9 cellular contexts compared by ENCODE assay signal in the genomic region with DNA sequence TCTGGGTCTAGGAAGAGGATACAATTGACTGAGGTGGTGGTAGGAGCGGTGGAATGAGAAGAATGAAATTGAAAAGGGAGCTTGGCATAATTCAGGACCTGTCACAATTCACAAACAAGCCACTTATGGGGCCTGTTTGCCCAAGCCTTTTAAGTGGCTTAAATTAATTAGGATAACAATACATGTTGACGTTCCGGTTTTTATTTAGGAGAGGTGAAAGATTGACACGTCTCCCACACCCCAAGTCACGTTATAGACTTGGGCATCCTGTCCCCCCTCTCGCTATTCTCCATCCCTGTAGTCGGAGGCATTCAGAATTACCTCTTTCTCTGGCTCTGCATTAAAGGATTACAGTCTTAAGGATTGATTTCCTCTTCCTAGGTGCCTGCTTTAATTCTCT. TPM values are rescaled to one million over a fixed set of nuclear protein-coding genes. Genes with fewer than 3 reads are reported as not detected.
A peak's percentile ranks its signal among the peaks of the same experiment; 100 is the strongest.
DNase-seq lines count a peak whose midpoint lies in the region; ATAC-seq, FAIRE-seq and TF ChIP-seq lines count a peak whose summit lies in the region.
"Had no signal": no experiment of that assay in that cellular context is flagged by ENCODE, and none has a peak within 500 bp of the region (broad histone marks: within the 10 kb centered on the region; RNA-seq: fewer than 3 reads in every experiment).

No MANE protein-coding gene starts in this region.

- no peak for FAIRE-seq in HepG2 (lab: Jason Lieb, UNC)

- POLR2A ChIA-PET in HepG2 (lab: Yijun Ruan, JAX): no interaction called here

- intact Hi-C loops in HepG2 (cut with micrococcal nuclease; ENCODE audit: unreplicated experiment): no loop called here

- no peak for ATAC-seq in activated CD8-positive, alpha-beta memory T cell treated with anti-CD3 and anti-CD28 coated beads, Interleukin-2, amount 10 ng/mL, durations not matched to agents 7 days and 5 days
- no peak for ATAC-seq in activated T-helper 17 cell treated with anti-CD3 and anti-CD28 coated beads, Interleukin-2, amount 50 U/mL, for 72 hours (replicated peaks)
- ATAC-seq in HepG2 (no peak), GM18498 (IDR thresholded peaks at IDR 0.05; ENCODE audit: unreplicated experiment) (no peak), GM21360 (IDR thresholded peaks at IDR 0.05; ENCODE audit: unreplicated experiment) (no peak), HG03521 (IDR thresholded peaks at IDR 0.05; ENCODE audit: unreplicated experiment) (no peak)

- peaks cover 0 to 5% of the 10 kb centered on the region in 2 experiments; a peak in 1 of 5 replicates for H3K36me3 ChIP-seq in HepG2 (replicated peaks in 1 of 2; ENCODE audit: control insufficient read depth in 1 of 2, insufficient read depth in 2 of 2, low read length in 2 of 2)
- H3K36me3 ChIP-seq in suprapubic skin: peaks cover 21% of the 10 kb centered on the region

- H3K4me1 ChIP-seq in HepG2 (ENCODE audit: insufficient read depth, low read length): peaks cover 16% of the 10 kb centered on the region
- H3K4me1 ChIP-seq in suprapubic skin: peaks cover 18% of the 10 kb centered on the region

- DNase-seq in activated CD8-positive, alpha-beta memory T cell treated with anti-CD3 and anti-CD28 coated beads, Interleukin-2, amount 10 ng/mL, durations not matched to agents 7 days and 5 days: no peak
- no peak for DNase-seq in activated CD8-positive, alpha-beta memory T cell treated with anti-CD3 and anti-CD28 coated beads for 24 hours
- DNase-seq in HepG2 (ENCODE audit: low spot score) (no peak), suprapubic skin (ENCODE audit: low spot score in 2 of 2) (no peak)

- H4K20me1 ChIP-seq in HepG2 (ENCODE audit: insufficient read depth, low read length): no peaks in the 10 kb centered on the region

- peak overlapping the region; percentile 83 for H2AFZ ChIP-seq in HepG2 (ENCODE audit: low read length)

- H3K4me3 ChIP-seq in HepG2 (replicated peaks in 1 of 3; ENCODE audit: insufficient read depth in 1 of 3, low read depth in 2 of 3, low read length in 3 of 3) (peak overlapping the region; percentile 64 to 76 (median 70); a peak in 4 of 6 replicates), suprapubic skin (peak overlapping the region; percentile 85)

- no peaks in the 10 kb centered on the region for H3K79me2 ChIP-seq in HepG2 (ENCODE audit: insufficient read depth, low read length)

- H3K4me3 Mint-ChIP-seq in activated CD8-positive, alpha-beta memory T cell treated with anti-CD3 and anti-CD28 coated beads, Interleukin-2, amount 10 ng/mL, durations not matched to agents 7 days and 5 days: peak overlapping the region; percentile 87
- peak overlapping the region; percentile 87 for H3K4me3 Mint-ChIP-seq in activated T-helper 17 cell treated with anti-CD3 and anti-CD28 coated beads, Interleukin-2, amount 50 U/mL, for 72 hours

- H3K4me1 Mint-ChIP-seq in activated CD8-positive, alpha-beta memory T cell treated with anti-CD3 and anti-CD28 coated beads, Interleukin-2, amount 10 ng/mL, durations not matched to agents 7 days and 5 days: peaks cover 24% of the 10 kb centered on the region
- peaks cover 5% of the 10 kb centered on the region for H3K4me1 Mint-ChIP-seq in activated T-helper 17 cell treated with anti-CD3 and anti-CD28 coated beads, Interleukin-2, amount 50 U/mL, for 72 hours

- in situ Hi-C loops in HepG2 (cut with HindIII; ENCODE audit: extremely low pct_ligation_motif_present, low pct_unique_long_range_greater_than_20kb): no loop called here

- no peak overlapping the region for H3K27ac ChIP-seq in HepG2 (ENCODE audit: extremely low read length, insufficient read depth, low read length)
- no peak overlapping the region for H3K27ac ChIP-seq in suprapubic skin

- H3K4me2 ChIP-seq in HepG2 (ENCODE audit: low read depth, low read length): peak overlapping the region; percentile 87

- no peaks in the 10 kb centered on the region for H3K36me3 Mint-ChIP-seq in activated CD8-positive, alpha-beta memory T cell treated with anti-CD3 and anti-CD28 coated beads, Interleukin-2, amount 10 ng/mL, durations not matched to agents 7 days and 5 days
- H3K36me3 Mint-ChIP-seq in activated T-helper 17 cell treated with anti-CD3 and anti-CD28 coated beads, Interleukin-2, amount 50 U/mL, for 72 hours (ENCODE audit: low read depth): peaks cover 22% of the 10 kb centered on the region

- WGBS in HepG2 (ENCODE audit: low lambda C conversion rate): 70% methylated on average over 7 of the region's 7 CpGs
- WGBS in suprapubic skin: 65% methylated on average over 7 of the region's 7 CpGs

- H3K27me3 ChIP-seq in HepG2 (ENCODE audit: control insufficient read depth in 1 of 2, insufficient read depth in 2 of 2, low read length in 2 of 2) (peaks cover 1 to 3% of the 10 kb centered on the region in 2 experiments; a peak in 2 of 5 replicates), suprapubic skin (no peaks in the 10 kb centered on the region)

- no peak overlapping the region for H3K9ac ChIP-seq in HepG2 (ENCODE audit: insufficient read depth, low read depth, low read length)

- CTCF ChIA-PET in activated CD8-positive, alpha-beta memory T cell treated with anti-CD3 and anti-CD28 coated beads, Interleukin-2, amount 10 ng/mL, durations not matched to agents 7 days and 5 days (lab: Charles Lee): interaction anchor here (2.1 to 18.9 kb wide), 4 partner anchors 15 to 52 kb away, joined by 10 to 270 read pairs (median 14); partner anchors contain the start of gene ATP5MC2
- CTCF ChIA-PET in HepG2 (lab: Yijun Ruan, JAX; ENCODE audit: low intra/inter-chr PET ratio, low total read pairs): interaction anchor here (0.6 kb wide), 1 partner anchor 13 kb away, joined by 3 read pairs; no protein-coding TSS in a partner anchor

- H3K9me3 ChIP-seq in HepG2 (ENCODE audit: low read length): no peaks in the 10 kb centered on the region
- no peaks in the 10 kb centered on the region for H3K9me3 ChIP-seq in suprapubic skin

- TF ChIP-seq EP300 in HepG2 (IDR thresholded peaks at IDR 0.05; ENCODE audit: low read depth in 2 of 2, low read length in 2 of 2): no peak
- no peak for TF ChIP-seq EP300 in HepG2 (CRISPR knock-in tag; IDR thresholded peaks at IDR 0.05; ENCODE audit: borderline replicate concordance)
- TF ChIP-seq EP300 in suprapubic skin (IDR thresholded peaks at IDR 0.05): no peak

- no peaks in the 10 kb centered on the region for H3K9me3 Mint-ChIP-seq in activated CD8-positive, alpha-beta memory T cell treated with anti-CD3 and anti-CD28 coated beads, Interleukin-2, amount 10 ng/mL, durations not matched to agents 7 days and 5 days (ENCODE audit: low read depth)
- H3K9me3 Mint-ChIP-seq in activated T-helper 17 cell treated with anti-CD3 and anti-CD28 coated beads, Interleukin-2, amount 50 U/mL, for 72 hours: no peaks in the 10 kb centered on the region

- TF ChIP-seq CTCF in HepG2 (CRISPR knock-in tag; IDR thresholded peaks at IDR 0.05): no peak
- no peak for TF ChIP-seq CTCF in suprapubic skin (IDR thresholded peaks at IDR 0.05)

- no TSS peak for BruUV-seq in HepG2 (replicated peaks; lab: Mats Ljungman, UMichigan)

- H3K27ac Mint-ChIP-seq in activated CD8-positive, alpha-beta memory T cell treated with anti-CD3 and anti-CD28 coated beads, Interleukin-2, amount 10 ng/mL, durations not matched to agents 7 days and 5 days: peak overlapping the region; percentile 90
- H3K27ac Mint-ChIP-seq in activated T-helper 17 cell treated with anti-CD3 and anti-CD28 coated beads, Interleukin-2, amount 50 U/mL, for 72 hours: peak overlapping the region; percentile 87

- peaks cover 6% of the 10 kb centered on the region for H3K27me3 Mint-ChIP-seq in activated CD8-positive, alpha-beta memory T cell treated with anti-CD3 and anti-CD28 coated beads, Interleukin-2, amount 10 ng/mL, durations not matched to agents 7 days and 5 days
- no peaks in the 10 kb centered on the region for H3K27me3 Mint-ChIP-seq in activated T-helper 17 cell treated with anti-CD3 and anti-CD28 coated beads, Interleukin-2, amount 50 U/mL, for 72 hours

- TF ChIP-seq POLR2A in HepG2 (IDR thresholded peaks at IDR 0.05; ENCODE audit: insufficient read depth in 1 of 2, low read depth in 2 of 2, low read length in 2 of 2): no peak
- no peak for TF ChIP-seq POLR2A in suprapubic skin (IDR thresholded peaks at IDR 0.05)

- no peak for TF ChIP-seq RAD21 in HepG2 (CRISPR knock-in tag; IDR thresholded peaks at IDR 0.05)

RNA-seq across cellular contexts. Expression of gene CALCOCO1, which starts 1.0 kb away (rescaled TPM):
- 10 to 100 TPM; 39.0 to 40.0 TPM for total RNA-seq in activated CD8-positive, alpha-beta memory T cell treated with anti-CD3 and anti-CD28 coated beads, Interleukin-2, amount 10 ng/mL, durations not matched to agents 7 days and 5 days
- total RNA-seq in activated T-helper 17 cell treated with anti-CD3 and anti-CD28 coated beads, Interleukin-2, amount 50 U/mL, for 72 hours: 100 to 1,000 TPM in 1 of 2 donors, 10 to 100 TPM in 1; 29.6 to 118 TPM
- total RNA-seq in HepG2 (2016; rRNA removed; fragmentation: Illumina TruSeq; extraction: Trizol) (4.9 and 7.7 TPM in 2 replicates), suprapubic skin (100 to 1,000 TPM; 287 to 729 (median 317) TPM)
- total RNA-seq in HepG2 (2016; cell fraction: cytosol; rRNA removed; fragmentation: Illumina TruSeq; extraction: Trizol; ENCODE audit: low read depth): 0.81 and 0.88 TPM in 2 replicates
- total RNA-seq in HepG2 (2016; cell fraction: insoluble cytoplasmic fraction; rRNA removed; fragmentation: Illumina TruSeq; extraction: Trizol): 5.4 and 6.9 TPM in 2 replicates
- total RNA-seq in HepG2 (2016; cell fraction: membrane; rRNA removed; fragmentation: Illumina TruSeq; extraction: Trizol): 1.0 and 1.4 TPM in 2 replicates
- total RNA-seq in HepG2 (2016; cell fraction: nucleus; rRNA removed; fragmentation: Illumina TruSeq; extraction: Trizol): 10.7 and 11.7 TPM in 2 replicates
- 47.7 and 57.2 TPM in 2 replicates for polyA plus RNA-seq in HepG2 (2011; rRNA removed)
- polyA plus RNA-seq in HepG2 (2011; cell fraction: cytosol; rRNA removed): 19.0 and 25.5 TPM in 2 replicates
- polyA plus RNA-seq in HepG2 (2011; cell fraction: nucleus; rRNA removed): 439 and 465 TPM in 2 replicates
- polyA plus RNA-seq in HepG2 (2012): 33.3 and 36.8 TPM in 2 replicates
- polyA plus RNA-seq in HepG2 (2016; cell fraction: cytosol; fragmentation: Illumina TruSeq; extraction: Trizol; ENCODE audit: low read depth): 0.11 and 0.44 TPM in 2 replicates
- 3.8 and 4.3 TPM in 2 replicates for polyA plus RNA-seq in HepG2 (2016; cell fraction: insoluble cytoplasmic fraction; fragmentation: Illumina TruSeq; extraction: Trizol; ENCODE audit: low read depth)
- 0.77 and 1.1 TPM in 2 replicates for polyA plus RNA-seq in HepG2 (2016; cell fraction: membrane; fragmentation: Illumina TruSeq; extraction: Trizol; ENCODE audit: low read depth)
- polyA plus RNA-seq in HepG2 (2016; cell fraction: nucleus; fragmentation: Illumina TruSeq; extraction: Trizol; ENCODE audit: insufficient read depth, low read depth): 21.6 and 24.3 TPM in 2 replicates
- polyA minus RNA-seq in HepG2 (2011; rRNA and poly(A)+ RNA removed; ENCODE audit: low replicate concordance): 53.0 and 73.1 TPM in 2 replicates
- 5.3 and 6.5 TPM in 2 replicates for polyA minus RNA-seq in HepG2 (2011; cell fraction: cytosol; rRNA and poly(A)+ RNA removed)
- polyA minus RNA-seq in HepG2 (2011; cell fraction: nucleus; rRNA and poly(A)+ RNA removed): 71.2 and 84.0 TPM in 2 replicates

RNA-seq across cellular contexts. Expression of gene CISTR, which starts 23.6 kb away (rescaled TPM):
- total RNA-seq in activated CD8-positive, alpha-beta memory T cell treated with anti-CD3 and anti-CD28 coated beads, Interleukin-2, amount 10 ng/mL, durations not matched to agents 7 days and 5 days: not detected
- not detected for total RNA-seq in activated T-helper 17 cell treated with anti-CD3 and anti-CD28 coated beads, Interleukin-2, amount 50 U/mL, for 72 hours
- total RNA-seq in HepG2 (2016; rRNA removed; fragmentation: Illumina TruSeq; extraction: Trizol): not detected in 2 replicates
- total RNA-seq in HepG2 (2016; cell fraction: cytosol; rRNA removed; fragmentation: Illumina TruSeq; extraction: Trizol; ENCODE audit: low read depth): not detected in 2 replicates
- total RNA-seq in HepG2 (2016; cell fraction: insoluble cytoplasmic fraction; rRNA removed; fragmentation: Illumina TruSeq; extraction: Trizol): not detected in 2 replicates
- total RNA-seq in HepG2 (2016; cell fraction: membrane; rRNA removed; fragmentation: Illumina TruSeq; extraction: Trizol): not detected in 2 replicates
- total RNA-seq in HepG2 (2016; cell fraction: nucleus; rRNA removed; fragmentation: Illumina TruSeq; extraction: Trizol): not detected in 2 replicates
- polyA plus RNA-seq in HepG2 (2011; rRNA removed): not detected in 2 replicates
- polyA plus RNA-seq in HepG2 (2011; cell fraction: cytosol; rRNA removed): not detected in 2 replicates
- polyA plus RNA-seq in HepG2 (2011; cell fraction: nucleus; rRNA removed): not detected in 2 replicates
- not detected in 2 replicates for polyA plus RNA-seq in HepG2 (2012)
- not detected in 2 replicates for polyA plus RNA-seq in HepG2 (2016; cell fraction: cytosol; fragmentation: Illumina TruSeq; extraction: Trizol; ENCODE audit: low read depth)
- polyA plus RNA-seq in HepG2 (2016; cell fraction: insoluble cytoplasmic fraction; fragmentation: Illumina TruSeq; extraction: Trizol; ENCODE audit: low read depth): not detected in 2 replicates
- polyA plus RNA-seq in HepG2 (2016; cell fraction: membrane; fragmentation: Illumina TruSeq; extraction: Trizol; ENCODE audit: low read depth): not detected in 2 replicates
- polyA plus RNA-seq in HepG2 (2016; cell fraction: nucleus; fragmentation: Illumina TruSeq; extraction: Trizol; ENCODE audit: insufficient read depth, low read depth): not detected in 2 replicates
- polyA minus RNA-seq in HepG2 (2011; rRNA and poly(A)+ RNA removed; ENCODE audit: low replicate concordance): not detected in 2 replicates
- not detected in 2 replicates for polyA minus RNA-seq in HepG2 (2011; cell fraction: cytosol; rRNA and poly(A)+ RNA removed)
- not detected in 2 replicates for polyA minus RNA-seq in HepG2 (2011; cell fraction: nucleus; rRNA and poly(A)+ RNA removed)
- total RNA-seq in suprapubic skin: not detected
- polyA plus RNA-seq: adipose tissue had no signal

RNA-seq across cellular contexts. Expression of gene ATP5MC2, which starts 52.3 kb away (rescaled TPM):
- 100 to 1,000 TPM; 253 to 333 TPM for total RNA-seq in activated CD8-positive, alpha-beta memory T cell treated with anti-CD3 and anti-CD28 coated beads, Interleukin-2, amount 10 ng/mL, durations not matched to agents 7 days and 5 days
- 100 to 1,000 TPM; 278 to 324 TPM for total RNA-seq in activated T-helper 17 cell treated with anti-CD3 and anti-CD28 coated beads, Interleukin-2, amount 50 U/mL, for 72 hours
- total RNA-seq in HepG2 (2016; rRNA removed; fragmentation: Illumina TruSeq; extraction: Trizol) (230 and 280 TPM in 2 replicates), suprapubic skin (100 to 1,000 TPM; 232 to 381 (median 315) TPM)
- total RNA-seq in HepG2 (2016; cell fraction: cytosol; rRNA removed; fragmentation: Illumina TruSeq; extraction: Trizol; ENCODE audit: low read depth): 151 and 157 TPM in 2 replicates
- total RNA-seq in HepG2 (2016; cell fraction: insoluble cytoplasmic fraction; rRNA removed; fragmentation: Illumina TruSeq; extraction: Trizol): 232 and 280 TPM in 2 replicates
- 204 and 221 TPM in 2 replicates for total RNA-seq in HepG2 (2016; cell fraction: membrane; rRNA removed; fragmentation: Illumina TruSeq; extraction: Trizol)
- 76.9 and 91.1 TPM in 2 replicates for total RNA-seq in HepG2 (2016; cell fraction: nucleus; rRNA removed; fragmentation: Illumina TruSeq; extraction: Trizol)
- 257 and 310 TPM in 2 replicates for polyA plus RNA-seq in HepG2 (2011; rRNA removed)
- 284 and 385 TPM in 2 replicates for polyA plus RNA-seq in HepG2 (2011; cell fraction: cytosol; rRNA removed)
- 86.5 and 86.7 TPM in 2 replicates for polyA plus RNA-seq in HepG2 (2011; cell fraction: nucleus; rRNA removed)
- 317 and 363 TPM in 2 replicates for polyA plus RNA-seq in HepG2 (2012)
- 221 and 241 TPM in 2 replicates for polyA plus RNA-seq in HepG2 (2016; cell fraction: cytosol; fragmentation: Illumina TruSeq; extraction: Trizol; ENCODE audit: low read depth)
- 345 and 371 TPM in 2 replicates for polyA plus RNA-seq in HepG2 (2016; cell fraction: insoluble cytoplasmic fraction; fragmentation: Illumina TruSeq; extraction: Trizol; ENCODE audit: low read depth)
- 262 and 271 TPM in 2 replicates for polyA plus RNA-seq in HepG2 (2016; cell fraction: membrane; fragmentation: Illumina TruSeq; extraction: Trizol; ENCODE audit: low read depth)
- 159 and 177 TPM in 2 replicates for polyA plus RNA-seq in HepG2 (2016; cell fraction: nucleus; fragmentation: Illumina TruSeq; extraction: Trizol; ENCODE audit: insufficient read depth, low read depth)
- 938 and 2,113 TPM in 2 replicates for polyA minus RNA-seq in HepG2 (2011; rRNA and poly(A)+ RNA removed; ENCODE audit: low replicate concordance)
- 149 and 170 TPM in 2 replicates for polyA minus RNA-seq in HepG2 (2011; cell fraction: cytosol; rRNA and poly(A)+ RNA removed)
- polyA minus RNA-seq in HepG2 (2011; cell fraction: nucleus; rRNA and poly(A)+ RNA removed): 81.6 and 93.6 TPM in 2 replicates
